Comparison of ENCODE assay signal across 13 cellular contexts in genomic region chr13:65472336-65472735, GRCh38.
DNase-seq lines count a peak whose midpoint lies in the region; TF ChIP-seq lines count a peak whose summit lies in the region.
"Had no signal": no experiment of that assay in that cellular context is flagged by ENCODE, and none has a peak within 500 bp of the region (broad histone marks: within the 10 kb centered on the region; RNA-seq: fewer than 3 reads in every experiment).

No MANE protein-coding gene starts in this region.

- TF ChIP-seq CTCF in HEK293 (tag by site-specific recombination; IDR thresholded peaks at IDR 0.05) (no peak), fibroblast of pulmonary artery (IDR thresholded peaks at IDR 0.05; ENCODE audit: low read length, missing control alignments) (no peak)

- H3K27ac ChIP-seq in HEK293 (ENCODE audit: extremely low read depth, low read depth, low read length): no peak overlapping the region
- H3K27ac ChIP-seq: BLaER1, PC-9 had no signal

- POLR2A ChIA-PET in HEK293 (lab: Yijun Ruan, JAX): no interaction called here

- DNase-seq in EH (ENCODE audit: low read depth) (peak; percentile 89), NCI-H69 (lab: John Stamatoyannopoulos, UW) (peak; percentile 37), fibroblast of pulmonary artery (ENCODE audit: low read depth) (peak; percentile 14), NCI-H2171 (lab: John Stamatoyannopoulos, UW) (no peak), C1 segment of cervical spinal cord (lab: John Stamatoyannopoulos, UW) (no peak)
- no peak for DNase-seq in activated CD4-positive, alpha-beta T cell treated with anti-CD3 and anti-CD28 coated beads for 4 hours
- DNase-seq: NCI-H1436 treated with DMSO at 0.1 percent for 48 hours, NCI-H2081, NCI-H526, PC-9 had no signal

- H3K4me3 ChIP-seq in HEK293 (ENCODE audit: low read depth, low read length): no peak overlapping the region
- no peak overlapping the region for H3K4me3 ChIP-seq in fibroblast of pulmonary artery (replicated peaks; ENCODE audit: low read depth, low read length)
- H3K4me3 ChIP-seq: BLaER1, GM12878, PC-9 had no signal

- no peaks in the 10 kb centered on the region for H3K4me1 ChIP-seq in HEK293 (ENCODE audit: control insufficient read depth, insufficient read depth, low read length)
- H3K4me1 ChIP-seq: BLaER1 had no signal

- CTCF ChIA-PET in HEK293 (lab: Yijun Ruan, JAX): no interaction called here

- no peaks in the 10 kb centered on the region for H3K36me3 ChIP-seq in HEK293 (ENCODE audit: control insufficient read depth in 2 of 2, insufficient read depth in 1 of 2, low read length in 2 of 2)
- H3K36me3 ChIP-seq: BLaER1 had no signal

- no peaks in the 10 kb centered on the region for H3K9me3 ChIP-seq in HEK293 (ENCODE audit: control insufficient read depth, insufficient read depth, low read depth, low read length)
- H3K9me3 ChIP-seq: BLaER1 had no signal

TF ChIP-seq in HEK293, 187 proteins besides CTCF, POLR2A, EP300 and RAD21:
- TF ChIP-seq EGR2 (tag by site-specific recombination; IDR thresholded peaks at IDR 0.05; ENCODE audit: low read depth): no peak
- TF ChIP-seq SETDB1 (IDR thresholded peaks at IDR 0.05; ENCODE audit: insufficient read length, low read length): peak; percentile 53
- TF ChIP-seq TRIM28 (IDR thresholded peaks at IDR 0.05; ENCODE audit: borderline replicate concordance, low read length): peak; percentile 94

Comparison
In these comparisons a context has a peak if more than half of its experiments do, and no peak if none do; other contexts are left out.
1. DNase-seq: peak in EH (single experiment), NCI-H69 (single experiment) and fibroblast of pulmonary artery (single experiment); none in NCI-H2171 (single experiment), C1 segment of cervical spinal cord (0 of 14) and activated CD4-positive, alpha-beta T cell treated with anti-CD3 and anti-CD28 coated beads for 4 hours (0 of 2).